ENCODE assay signal across 8 cellular contexts in genomic region chr17:45299311-45299710, GRCh38. TPM values are rescaled to one million over a fixed set of nuclear protein-coding genes. Genes with fewer than 3 reads are reported as not detected.
DNase-seq lines count a peak whose midpoint lies in the region; ATAC-seq and TF ChIP-seq lines count a peak whose summit lies in the region.
"Had no signal": no experiment of that assay in that cellular context is flagged by ENCODE, and none has a peak within 500 bp of the region (broad histone marks: within the 10 kb centered on the region; RNA-seq: fewer than 3 reads in every experiment).

No MANE protein-coding gene starts in this region.

- H3K9me3 Mint-ChIP-seq in GM23338 (no peaks in the 10 kb centered on the region), glutamatergic neuron (ENCODE audit: unreplicated experiment) (peaks cover 9% of the 10 kb centered on the region)

- DNase-seq in GM23338 (ENCODE audit: low spot score) (no peak), PC-9 (no peak), glutamatergic neuron (peak; percentile 45), retina (peak; percentile 64), HuH-7.5 (ENCODE audit: low spot score) (no peak)
- DNase-seq in effector CD8-positive, alpha-beta T cell (lab: John Stamatoyannopoulos, UW) = no peak
- DNase-seq: HCEC 1CT had no signal

- H4K20me1 ChIP-seq in GM23338 (replicated peaks; ENCODE audit: insufficient read depth) = peaks cover 5% of the 10 kb centered on the region
- peaks cover 15% of the 10 kb centered on the region for H4K20me1 ChIP-seq in PC-9 (ENCODE audit: insufficient read depth)

- H3K36me3 Mint-ChIP-seq in GM23338 (ENCODE audit: low read depth) (no peaks in the 10 kb centered on the region; the same call in 2 of the 3 replicates), glutamatergic neuron (ENCODE audit: unreplicated experiment) (no peaks in the 10 kb centered on the region)

- peaks cover 7% of the 10 kb centered on the region for H3K79me2 ChIP-seq in GM23338 (replicated peaks; ENCODE audit: insufficient read depth)
- peaks cover 100% of the 10 kb centered on the region for H3K79me2 ChIP-seq in PC-9 (ENCODE audit: low read depth)

- no peaks in the 10 kb centered on the region for H3K27me3 ChIP-seq in GM23338 (ENCODE audit: insufficient read depth)
- H3K27me3 ChIP-seq in PC-9 (ENCODE audit: insufficient read depth, low read depth) = no peaks in the 10 kb centered on the region

- H3K4me3 Mint-ChIP-seq in GM23338 (no peak overlapping the region), glutamatergic neuron (ENCODE audit: unreplicated experiment) (peak overlapping the region; percentile 82)

- no peaks in the 10 kb centered on the region for H3K9me3 ChIP-seq in PC-9 (ENCODE audit: insufficient read depth, low read depth)

- peaks cover 2% of the 10 kb centered on the region; the same call in 1 of the 3 replicates for H3K4me1 Mint-ChIP-seq in GM23338
- peaks cover 30% of the 10 kb centered on the region for H3K4me1 Mint-ChIP-seq in glutamatergic neuron (ENCODE audit: low read depth, unreplicated experiment)

- CTCF ChIA-PET in PC-9 (lab: Charles Lee) = no interaction called here

- H3K4me3 ChIP-seq in GM23338 = no peak overlapping the region
- no peak overlapping the region for H3K4me3 ChIP-seq in PC-9

- H3F3A ChIP-seq in GM23338 (replicated peaks; ENCODE audit: low read depth) (0 out of 2 replicates have a peak, but pooled peaks cover 4% of the 10 kb centered on the region), PC-9 (ENCODE audit: insufficient read depth, low read depth) (peaks cover 78% of the 10 kb centered on the region)

- TF ChIP-seq CTCF in GM23338 (conservative IDR thresholded peaks at IDR 0.05; ENCODE audit: low read depth in 2 of 2) (no peak), PC-9 (conservative IDR thresholded peaks at IDR 0.05) (no peak), glutamatergic neuron (IDR thresholded peaks at IDR 0.05; ENCODE audit: partially characterized antibody, unreplicated experiment) (no peak)

- BruUV-seq in PC-9 (replicated peaks; lab: Mats Ljungman, UMichigan) = no TSS peak

- peaks cover 4% of the 10 kb centered on the region for H3K27me3 Mint-ChIP-seq in GM23338 (ENCODE audit: insufficient read depth, low read depth, poor library complexity)
- peaks cover 7% of the 10 kb centered on the region for H3K27me3 Mint-ChIP-seq in glutamatergic neuron (ENCODE audit: unreplicated experiment)

- no peak overlapping the region; the same call in 1 of the 2 replicates for H3K27ac Mint-ChIP-seq in GM23338
- H3K27ac Mint-ChIP-seq in glutamatergic neuron (ENCODE audit: unreplicated experiment) = peak overlapping the region; percentile 97

- H3K4me2 ChIP-seq in GM23338 (no peak overlapping the region), PC-9 (no peak overlapping the region)

- no peaks in the 10 kb centered on the region for H3K4me1 ChIP-seq in GM23338 (ENCODE audit: insufficient read depth)
- H3K4me1 ChIP-seq in PC-9 (replicated peaks; ENCODE audit: insufficient read depth) = peaks cover 39% of the 10 kb centered on the region

- intact Hi-C loops in PC-9 (cut with micrococcal nuclease; ENCODE audit: unreplicated experiment) = no loop called here

- H3K36me3 ChIP-seq in GM23338 (ENCODE audit: insufficient read depth) (no peaks in the 10 kb centered on the region), PC-9 (ENCODE audit: low read depth) (peaks cover 33% of the 10 kb centered on the region)

- no peak overlapping the region for H3K27ac ChIP-seq in GM23338 (ENCODE audit: low read depth)
- peak overlapping the region; percentile 24; the same call in 1 of the 2 replicates for H3K27ac ChIP-seq in PC-9

- no peaks in the 10 kb centered on the region for H3K9me2 ChIP-seq in GM23338 (ENCODE audit: insufficient read depth)
- H3K9me2 ChIP-seq in PC-9 (ENCODE audit: insufficient read depth) = no peaks in the 10 kb centered on the region

- ATAC-seq in GM23338 (peak; percentile 49), GM19397 (IDR thresholded peaks at IDR 0.05; ENCODE audit: unreplicated experiment) (no peak)

- H2AFZ ChIP-seq in GM23338 (no peak overlapping the region), PC-9 (no peak overlapping the region)

- POLR2A ChIA-PET in PC-9 (lab: Charles Lee; ENCODE audit: unreplicated experiment) = no interaction called here

TF ChIP-seq in GM23338, 12 proteins besides CTCF, POLR2A, EP300 and RAD21 (continues in another document):
- no peak for TF ChIP-seq ZNF462 (CRISPR knock-in tag; IDR thresholded peaks at IDR 0.05)
- TF ChIP-seq POLR2AphosphoS5 (IDR thresholded peaks at IDR 0.05; ENCODE audit: low read depth) = no peak
- no peak for TF ChIP-seq CREB1 (CRISPR knock-in tag; IDR thresholded peaks at IDR 0.05; ENCODE audit: low read depth)
- TF ChIP-seq STAT1 (IDR thresholded peaks at IDR 0.05; ENCODE audit: unreplicated experiment) = no peak
- no peak for TF ChIP-seq EZH2 (IDR thresholded peaks at IDR 0.05; ENCODE audit: low read depth, unreplicated experiment)
- no peak for TF ChIP-seq NANOG (IDR thresholded peaks at IDR 0.05; ENCODE audit: borderline replicate concordance)
- TF ChIP-seq ZNF331 (CRISPR knock-in tag; IDR thresholded peaks at IDR 0.05; ENCODE audit: low read depth) = no peak

RNA-seq across cellular contexts. Expression of gene MAP3K14, which starts 17.5 kb away (rescaled TPM):
- 3.9 and 4.9 TPM in 2 replicates for total RNA-seq in GM23338 (2014; rRNA removed; shearing (Covaris generic))
- 1.3 and 1.4 TPM in 2 replicates for polyA plus RNA-seq in GM23338 (2016; fragmentation: Nextera tagmentation; extraction: Ambion mirVana)
- total RNA-seq in PC-9 (2021) (58.3 and 72.4 TPM in 2 replicates), glutamatergic neuron (ENCODE audit: unreplicated experiment) (5.7 TPM)

RNA-seq across cellular contexts. Expression of gene SPATA32, which starts 37.4 kb away (rescaled TPM):
- total RNA-seq in GM23338 (2014; rRNA removed; shearing (Covaris generic)) = not detected in 2 replicates
- 0.23 TPM in 1 of 2 replicates, not detected in the other for polyA plus RNA-seq in GM23338 (2016; fragmentation: Nextera tagmentation; extraction: Ambion mirVana)
- total RNA-seq in PC-9 (2021) (0.35 and 0.48 TPM in 2 replicates), glutamatergic neuron (ENCODE audit: unreplicated experiment) (not detected)

Comparison
In these comparisons a context has a peak if more than half of its experiments do, and no peak if none do; other contexts are left out.
1. DNase-seq: peak in glutamatergic neuron (single experiment) and retina (single experiment); none in GM23338 (single experiment), PC-9 (0 of 2), effector CD8-positive, alpha-beta T cell (single experiment) and HuH-7.5 (single experiment).